ENCODE assay signal across 8 cellular contexts in genomic region chr4:140372607-140373327, GRCh38. TPM values are rescaled to one million over a fixed set of nuclear protein-coding genes. Genes with fewer than 3 reads are reported as not detected.
DNase-seq lines count a peak whose midpoint lies in the region; ATAC-seq, FAIRE-seq and TF ChIP-seq lines count a peak whose summit lies in the region.

No MANE protein-coding gene starts in this region.

- DNase-seq in Caki2 (ENCODE audit: low read depth) = peak; percentile 7
- peak; percentile 27 for DNase-seq in GM19240 (ENCODE audit: insufficient read length, low spot score)
- peak; percentile 8 for DNase-seq in RWPE1 (ENCODE audit: low spot score)
- peak; percentile 39 for DNase-seq in astrocyte of the spinal cord (ENCODE audit: low read depth, low spot score)
- no peak for DNase-seq in keratinocyte (ENCODE audit: low read depth, low spot score)
- peak in 1 of 2 donors; percentile 57 for DNase-seq in stimulated activated effector memory CD8-positive, alpha-beta T cell treated with anti-CD3 and anti-CD28 coated beads, Interleukin-12 subunit alpha, Interleukin-12 subunit beta, amount 100 ng/mL, for 72 hours (ENCODE audit: low spot score in 2 of 2)
- no peak for DNase-seq in NCI-H187 (lab: John Stamatoyannopoulos, UW)

- H3K9me3 Mint-ChIP-seq in stimulated activated effector memory CD8-positive, alpha-beta T cell treated with anti-CD3 and anti-CD28 coated beads, Interleukin-12 subunit alpha, Interleukin-12 subunit beta, amount 100 ng/mL, for 72 hours = no peaks in the 10 kb centered on the region

- H3K9me3 ChIP-seq in keratinocyte (ENCODE audit: control insufficient read depth, low read depth, low read length) = no peaks in the 10 kb centered on the region

- in situ Hi-C loops in Caki2 (cut with HindIII; ENCODE audit: low pct_unique_long_range_greater_than_20kb, low sequenced_read_pairs) (no loop called here), astrocyte of the spinal cord (cut with HindIII; ENCODE audit: low sequenced_read_pairs) (no loop called here)

- H3K27ac ChIP-seq in RWPE1 (peak overlapping the region; percentile 98), keratinocyte (ENCODE audit: control insufficient read depth, insufficient read depth, low read length) (peak overlapping the region; percentile 47)

- FAIRE-seq in keratinocyte (lab: Jason Lieb, UNC) = peak; percentile 9

- peaks cover 4% of the 10 kb centered on the region for H4K20me1 ChIP-seq in keratinocyte (ENCODE audit: control insufficient read depth, extremely low read depth, insufficient read depth, low read length)

- no peak overlapping the region for H3K4me3 Mint-ChIP-seq in stimulated activated effector memory CD8-positive, alpha-beta T cell treated with anti-CD3 and anti-CD28 coated beads, Interleukin-12 subunit alpha, Interleukin-12 subunit beta, amount 100 ng/mL, for 72 hours

- no peaks in the 10 kb centered on the region for H3K36me3 ChIP-seq in keratinocyte (ENCODE audit: control insufficient read depth in 2 of 2, extremely low read depth in 1 of 2, insufficient read depth in 2 of 2, low read length in 2 of 2)

- TF ChIP-seq CTCF in RWPE1 (conservative IDR thresholded peaks at IDR 0.05; ENCODE audit: low read depth) = no peak
- TF ChIP-seq CTCF in astrocyte of the spinal cord (IDR thresholded peaks at IDR 0.05; ENCODE audit: low read depth, low read length) = no peak
- peak in 2 of 3 experiments; percentile 6 to 19 for TF ChIP-seq CTCF in keratinocyte (optimal IDR thresholded peaks at IDR 0.05 in 1 of 3, IDR thresholded peaks at IDR 0.05 in 1 of 3, conservative IDR thresholded peaks at IDR 0.05 in 1 of 3; ENCODE audit: extremely low read depth in 1 of 3, insufficient read depth in 2 of 3, low read length in 3 of 3)

- H3K79me2 ChIP-seq in keratinocyte (ENCODE audit: control insufficient read depth, insufficient read depth, low read length) = peaks cover 40% of the 10 kb centered on the region

- peak overlapping the region; percentile 95 for H2AFZ ChIP-seq in keratinocyte (ENCODE audit: control insufficient read depth, low read length)

- dilution Hi-C loops in keratinocyte (cut with MboI; ENCODE audit: extremely low pct_ligation_motif_present, low sequenced_read_pairs) = no loop called here

- H3K9ac ChIP-seq in keratinocyte (ENCODE audit: control insufficient read depth, extremely low read depth, insufficient read depth, low read length) = peak overlapping the region; percentile 62

- H3K4me2 ChIP-seq in keratinocyte (ENCODE audit: control insufficient read depth, extremely low read depth, insufficient read depth, low read depth, low read length) = peak overlapping the region; percentile 92

- peaks cover 3% of the 10 kb centered on the region for H3K9me1 ChIP-seq in keratinocyte (ENCODE audit: control insufficient read depth, extremely low read depth, insufficient read depth, low read length)

- peak overlapping the region; percentile 83 for H3K4me3 ChIP-seq in astrocyte of the spinal cord (ENCODE audit: low read depth, low read length)
- H3K4me3 ChIP-seq in keratinocyte (ENCODE audit: control insufficient read depth in 2 of 3, extremely low read depth in 1 of 3, insufficient read depth in 2 of 3, low read depth in 1 of 3, low read length in 3 of 3) = peak overlapping the region; percentile 56 to 68 (median 68)

- H3K27ac Mint-ChIP-seq in stimulated activated effector memory CD8-positive, alpha-beta T cell treated with anti-CD3 and anti-CD28 coated beads, Interleukin-12 subunit alpha, Interleukin-12 subunit beta, amount 100 ng/mL, for 72 hours = no peak overlapping the region

- no peaks in the 10 kb centered on the region for H3K27me3 ChIP-seq in keratinocyte (ENCODE audit: control insufficient read depth, extremely low read depth, insufficient read depth, low read length)

- CTCF ChIA-PET in RWPE1 (lab: Yijun Ruan, JAX) = interaction anchor here (0.6 to 2.0 kb wide), 4 partner anchors 13 to 715 kb away, joined by 3 to 11 read pairs (median 3); no protein-coding TSS in a partner anchor

- peaks cover 17% of the 10 kb centered on the region for H3K4me1 ChIP-seq in keratinocyte (ENCODE audit: control insufficient read depth, extremely low read depth, insufficient read depth, low read length)

- peaks cover 31% of the 10 kb centered on the region for H3K4me1 Mint-ChIP-seq in stimulated activated effector memory CD8-positive, alpha-beta T cell treated with anti-CD3 and anti-CD28 coated beads, Interleukin-12 subunit alpha, Interleukin-12 subunit beta, amount 100 ng/mL, for 72 hours

- POLR2A ChIA-PET in RWPE1 (lab: Yijun Ruan, JAX; ENCODE audit: low non-redundant PET) = interaction anchor here (0.5 to 0.8 kb wide), 2 partner anchors 222 to 1568 kb away, joined by 3 read pairs; no protein-coding TSS in a partner anchor

- ATAC-seq in HG03159 (IDR thresholded peaks at IDR 0.05; ENCODE audit: unreplicated experiment) = peak; percentile 62
- peak; percentile 77 for ATAC-seq in stimulated activated effector memory CD8-positive, alpha-beta T cell treated with anti-CD3 and anti-CD28 coated beads, Interleukin-12 subunit alpha, Interleukin-12 subunit beta, amount 100 ng/mL, for 72 hours

- H3K36me3 Mint-ChIP-seq in stimulated activated effector memory CD8-positive, alpha-beta T cell treated with anti-CD3 and anti-CD28 coated beads, Interleukin-12 subunit alpha, Interleukin-12 subunit beta, amount 100 ng/mL, for 72 hours = no peaks in the 10 kb centered on the region

RNA-seq across cellular contexts. Expression of gene SCOC, which starts 0.7 kb away (rescaled TPM):
- 56.7 and 85.9 TPM in 2 replicates for total RNA-seq in Caki2 (2014; rRNA removed; shearing (Covaris generic); ENCODE audit: low replicate concordance)
- 47.2 to 92.1 TPM (median 49.9 TPM) in 3 replicates for polyA plus RNA-seq in keratinocyte
- polyA plus RNA-seq in keratinocyte (2011; ENCODE audit: low read depth) = 21.9 TPM
- polyA plus RNA-seq in keratinocyte (2011; cell fraction: cytosol; rRNA removed) = 57.1 and 96.5 TPM in 2 replicates
- 21.0 and 29.1 TPM in 2 replicates for polyA plus RNA-seq in keratinocyte (2011; cell fraction: nucleus; rRNA removed)
- polyA plus RNA-seq in keratinocyte (2012; ENCODE audit: low replicate concordance) = 39.0 and 56.6 TPM in 2 replicates
- 1.2 to 14.2 TPM (median 8.3 TPM) in 3 replicates for polyA minus RNA-seq in keratinocyte
- polyA minus RNA-seq in keratinocyte (2011; cell fraction: cytosol; rRNA and poly(A)+ RNA removed) = 27.8 TPM
- 4.9 and 9.6 TPM in 2 replicates for polyA minus RNA-seq in keratinocyte (2011; cell fraction: nucleus; rRNA and poly(A)+ RNA removed)

RNA-seq across cellular contexts. Expression of gene CLGN, which starts 54.7 kb away (rescaled TPM):
- total RNA-seq in Caki2 (2014; rRNA removed; shearing (Covaris generic); ENCODE audit: low replicate concordance) = 14.0 and 17.2 TPM in 2 replicates
- polyA plus RNA-seq in keratinocyte = not detected in 3 replicates
- 0.22 TPM for polyA plus RNA-seq in keratinocyte (2011; ENCODE audit: low read depth)
- not detected in 2 replicates for polyA plus RNA-seq in keratinocyte (2011; cell fraction: cytosol; rRNA removed)
- not detected in 2 replicates for polyA plus RNA-seq in keratinocyte (2011; cell fraction: nucleus; rRNA removed)
- 0.18 TPM in 1 of 2 replicates, not detected in the other for polyA plus RNA-seq in keratinocyte (2012; ENCODE audit: low replicate concordance)
- polyA minus RNA-seq in keratinocyte = not detected in 3 replicates
- polyA minus RNA-seq in keratinocyte (2011; cell fraction: cytosol; rRNA and poly(A)+ RNA removed) = not detected
- not detected in 2 replicates for polyA minus RNA-seq in keratinocyte (2011; cell fraction: nucleus; rRNA and poly(A)+ RNA removed)

Comparison
In these comparisons a context has a peak if more than half of its experiments do, and no peak if none do; other contexts are left out.
1. DNase-seq: peak in Caki2 (single experiment), GM19240 (single experiment), RWPE1 (single experiment) and astrocyte of the spinal cord (single experiment); none in keratinocyte (single experiment) and NCI-H187 (0 of 2).
2. CTCF ChIP-seq: peak in keratinocyte (2 of 3); none in RWPE1 (single experiment) and astrocyte of the spinal cord (single experiment).